ENCODE assay signal across 12 cellular contexts in the genomic region with DNA sequence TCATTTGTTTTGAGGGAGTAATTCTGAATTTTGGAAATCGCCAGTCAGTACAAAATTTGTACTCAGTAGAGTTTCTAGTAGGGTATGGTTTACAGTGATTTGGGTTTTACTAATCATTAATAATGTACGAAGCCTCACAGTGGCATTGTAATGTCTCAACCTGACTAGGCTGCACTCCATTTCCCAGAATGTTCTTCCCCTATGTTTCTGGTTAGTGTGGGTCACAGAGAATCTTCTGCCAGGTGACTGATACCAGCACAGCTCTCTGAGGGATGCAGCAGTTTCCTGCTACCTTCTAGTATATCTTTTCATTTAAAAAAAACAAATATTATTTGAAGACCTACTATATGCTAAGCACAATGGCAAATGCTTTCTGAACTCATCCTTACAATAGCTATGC.
DNase-seq lines count a peak whose midpoint lies in the region; ATAC-seq, FAIRE-seq and TF ChIP-seq lines count a peak whose summit lies in the region.
"Had no signal": no experiment of that assay in that cellular context is flagged by ENCODE, and none has a peak within 500 bp of the region (broad histone marks: within the 10 kb centered on the region; RNA-seq: fewer than 3 reads in every experiment).

No MANE protein-coding gene starts in this region.

- H3K36me3 ChIP-seq in MM.1S (replicated peaks; ENCODE audit: insufficient read depth, low read length) (no peaks in the 10 kb centered on the region), mammary epithelial cell (ENCODE audit: insufficient read depth, low read length) (peaks cover under 1% of the 10 kb centered on the region), colonic mucosa (no peaks in the 10 kb centered on the region)
- H3K36me3 ChIP-seq: tibial artery had no signal

- intact Hi-C loops in mammary epithelial cell (cut with micrococcal nuclease) (no loop called here), colonic mucosa (cut with DNase I) (no loop called here)

- no peak for DNase-seq in A549 (ENCODE audit: low read depth in 1 of 2, low spot score in 1 of 2)
- DNase-seq in MM.1S = no peak
- DNase-seq in mammary epithelial cell = no peak
- DNase-seq in NCI-H146 treated with DMSO at 0.1 percent for 48 hours (lab: John Stamatoyannopoulos, UW; ENCODE audit: unreplicated experiment) = no peak
- DNase-seq in DMS114 treated with DMSO at 0.1 percent for 48 hours (lab: John Stamatoyannopoulos, UW; ENCODE audit: unreplicated experiment) = no peak
- DNase-seq in colonic mucosa = no peak
- no peak for DNase-seq in HTR-8/SVneo (ENCODE audit: insufficient read length, low spot score)
- DNase-seq: effector memory CD8-positive, alpha-beta T cell; Kasumi-1; NCI-H526; tibial artery had no signal

- H2AFZ ChIP-seq in MM.1S (ENCODE audit: low read length) = peak overlapping the region; percentile 28; the same call in 1 of the 2 replicates
- no peak overlapping the region for H2AFZ ChIP-seq in mammary epithelial cell (ENCODE audit: low read depth, low read length)

- FAIRE-seq in A549 (lab: Jason Lieb, UNC) = no peak
- no peak for FAIRE-seq in HTR-8/SVneo (lab: Jason Lieb, UNC)

- ATAC-seq in A549 (peak in 1 of 2 experiments; percentile 23; a peak in 2 of 6 replicates), GM19438 (IDR thresholded peaks at IDR 0.05; ENCODE audit: low read depth, unreplicated experiment) (peak; percentile 39)
- ATAC-seq: effector memory CD8-positive, alpha-beta T cell had no signal

- H3K79me2 ChIP-seq in MM.1S (ENCODE audit: low read length) = no peaks in the 10 kb centered on the region
- H3K79me2 ChIP-seq in mammary epithelial cell (ENCODE audit: insufficient read depth, low read length) = peaks cover 83% of the 10 kb centered on the region

- peaks cover 20% of the 10 kb centered on the region for H3F3A ChIP-seq in MM.1S (ENCODE audit: insufficient read depth, low read length)

- POLR2A ChIA-PET in A549 (lab: Yijun Ruan, JAX) = interaction anchor here (2.5 kb wide), 1 partner anchor 113 kb away, joined by 10 read pairs; the partner anchor contains the start of gene PTPN14

- dilution Hi-C loops in mammary epithelial cell (cut with HindIII; ENCODE audit: low sequenced_read_pairs) = no loop called here

- TF ChIP-seq EP300 in A549 (IDR thresholded peaks at IDR 0.05) = no peak

- H3K4me3 ChIP-seq in A549 = no peak overlapping the region
- no peak overlapping the region for H3K4me3 ChIP-seq in MM.1S (ENCODE audit: low read length)
- H3K4me3 ChIP-seq in mammary epithelial cell (replicated peaks in 1 of 3; ENCODE audit: insufficient read depth in 1 of 3, low read depth in 2 of 3, low read length in 3 of 3) = no peak overlapping the region
- H3K4me3 ChIP-seq in colonic mucosa = no peak overlapping the region
- H3K4me3 ChIP-seq: tibial artery had no signal

- H3K4me2 ChIP-seq in A549 (peak overlapping the region; percentile 93), MM.1S (ENCODE audit: low read depth, low read length) (peak overlapping the region; percentile 76; the same call in 1 of the 2 replicates), mammary epithelial cell (ENCODE audit: insufficient read depth, low read depth, low read length) (peak overlapping the region; percentile 67)

- in situ Hi-C loops in mammary epithelial cell (cut with MboI; ENCODE audit: low sequenced_read_pairs in 2 of 2) = no loop called here

- no TSS peak for BruUV-seq in mammary epithelial cell (replicated peaks; lab: Mats Ljungman, UMichigan)

- no peak for TF ChIP-seq POLR2A in A549 (IDR thresholded peaks at IDR 0.05; ENCODE audit: low read length)

- CTCF ChIA-PET in A549 (lab: Yijun Ruan, JAX) = interaction anchor here (0.7 to 1.4 kb wide), 4 partner anchors 11 to 166 kb away, joined by 3 read pairs; no protein-coding TSS in a partner anchor
- CTCF ChIA-PET in mammary epithelial cell (lab: Charles Lee; ENCODE audit: low non-redundant PET) = interaction anchor here (0.7 kb wide), 1 partner anchor 113 kb away, joined by 4 read pairs; no protein-coding TSS in a partner anchor

- no peaks in the 10 kb centered on the region for H3K9me3 ChIP-seq in A549
- H3K9me3 ChIP-seq in MM.1S (replicated peaks; ENCODE audit: insufficient read depth, low read length) = no peaks in the 10 kb centered on the region
- H3K9me3 ChIP-seq in mammary epithelial cell (replicated peaks; ENCODE audit: insufficient read depth, low read length) = no peaks in the 10 kb centered on the region
- no peaks in the 10 kb centered on the region for H3K9me3 ChIP-seq in colonic mucosa
- H3K9me3 ChIP-seq: tibial artery had no signal

- H3K9me2 ChIP-seq in MM.1S (replicated peaks; ENCODE audit: insufficient read depth, low read length) = no peaks in the 10 kb centered on the region

- H3K27ac ChIP-seq in A549 (peak overlapping the region; percentile 56 to 85), MM.1S (ENCODE audit: low read length) (no peak overlapping the region), mammary epithelial cell (ENCODE audit: insufficient read depth, low read depth, low read length) (peak overlapping the region; percentile 100), colonic mucosa (no peak overlapping the region)
- H3K27ac ChIP-seq: tibial artery had no signal

- H3K4me1 ChIP-seq in A549 (peaks cover 38% of the 10 kb centered on the region), MM.1S (ENCODE audit: low read length) (peaks cover 19% of the 10 kb centered on the region), mammary epithelial cell (ENCODE audit: insufficient read depth, low read length) (peaks cover 45% of the 10 kb centered on the region), colonic mucosa (peaks cover 3% of the 10 kb centered on the region)

- no peak for TF ChIP-seq RAD21 in A549 (conservative IDR thresholded peaks at IDR 0.05 in 1 of 2, IDR thresholded peaks at IDR 0.05 in 1 of 2)

- 77% methylated on average over 2 of the region's 2 CpGs for WGBS in A549 (ENCODE audit: missing lambda C conversion rate)
- 100% methylated on average over 2 of the region's 2 CpGs for WGBS in mammary epithelial cell (ENCODE audit: low coverage, missing lambda C conversion rate)

- H3K9ac ChIP-seq in MM.1S (ENCODE audit: low read length) (peak overlapping the region; percentile 36; the same call in 1 of the 2 replicates), mammary epithelial cell (ENCODE audit: insufficient read depth, low read length) (peak overlapping the region; percentile 90), colonic mucosa (ENCODE audit: low read depth in 2 of 2, low read length in 2 of 2) (no peak overlapping the region)

- H3K27me3 ChIP-seq in MM.1S (replicated peaks; ENCODE audit: insufficient read depth, low read length) (no peaks in the 10 kb centered on the region; the same call in 1 of the 2 replicates), mammary epithelial cell (ENCODE audit: insufficient read depth, low read length) (no peaks in the 10 kb centered on the region), colonic mucosa (no peaks in the 10 kb centered on the region)
- H3K27me3 ChIP-seq: tibial artery had no signal

- no peaks in the 10 kb centered on the region for H4K20me1 ChIP-seq in MM.1S (ENCODE audit: insufficient read depth, low read length)
- no peaks in the 10 kb centered on the region for H4K20me1 ChIP-seq in mammary epithelial cell (ENCODE audit: insufficient read depth, low read length)

- TF ChIP-seq CTCF in A549 (IDR thresholded peaks at IDR 0.05) (no peak), MM.1S (IDR thresholded peaks at IDR 0.05; ENCODE audit: low read length) (no peak), mammary epithelial cell (conservative IDR thresholded peaks at IDR 0.05 in 1 of 2, IDR thresholded peaks at IDR 0.05 in 1 of 2; ENCODE audit: extremely low read depth in 1 of 2, insufficient read depth in 1 of 2, low read depth in 1 of 2, low read length in 2 of 2) (no peak), colonic mucosa (IDR thresholded peaks at IDR 0.05) (no peak)

TF ChIP-seq in A549, 52 proteins besides CTCF, POLR2A, EP300 and RAD21:
- TF ChIP-seq TFCP2L1 (CRISPR knock-in tag; IDR thresholded peaks at IDR 0.05) = no peak
- TF ChIP-seq SMC3 (IDR thresholded peaks at IDR 0.05) = no peak
- TF ChIP-seq CHD2 (IDR thresholded peaks at IDR 0.05; ENCODE audit: low read length, partially characterized antibody) = no peak
- no peak for TF ChIP-seq CBX2 (IDR thresholded peaks at IDR 0.05; ENCODE audit: borderline replicate concordance, low read depth)
- no peak for TF ChIP-seq HDAC2 (IDR thresholded peaks at IDR 0.05)

Comparison
In these comparisons a context has a peak if more than half of its experiments do, and no peak if none do; other contexts are left out.
1. H3K27ac ChIP-seq: peak in A549 (2 of 2) and mammary epithelial cell (single experiment); none in MM.1S (single experiment) and colonic mucosa (single experiment).
2. H3K9ac ChIP-seq: peak in MM.1S (single experiment) and mammary epithelial cell (single experiment); none in colonic mucosa (0 of 2).
3. Peak in every context shown above with its lines, with median percentiles within 50 percentile points of each other: H3K4me2 ChIP-seq.